Comparison of ENCODE assay signal across 1 cellular context in the genomic region with DNA sequence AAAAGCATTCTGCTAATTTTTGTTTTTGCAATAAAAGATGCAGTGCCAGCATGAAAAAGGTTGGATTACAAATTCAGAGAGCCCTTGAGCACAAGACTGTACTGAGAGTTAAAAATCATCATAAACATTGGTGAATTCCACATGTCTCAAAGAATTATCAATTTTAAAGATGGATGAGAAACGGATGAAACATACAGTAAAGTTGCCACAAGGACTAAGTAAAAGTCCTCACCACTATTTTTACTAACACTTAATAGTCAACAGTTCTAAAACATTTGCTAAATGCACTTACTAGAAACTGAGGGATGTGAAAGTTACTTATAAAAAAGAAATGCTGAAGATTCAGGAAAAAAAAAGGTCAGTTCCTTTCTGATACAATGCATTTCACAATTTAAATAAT.
TF ChIP-seq lines count a peak whose summit lies in the region.

No MANE protein-coding gene starts in this region.

TF ChIP-seq in GM12878, 131 proteins besides CTCF, POLR2A, EP300 and RAD21:
- TF ChIP-seq, protein P1, sequence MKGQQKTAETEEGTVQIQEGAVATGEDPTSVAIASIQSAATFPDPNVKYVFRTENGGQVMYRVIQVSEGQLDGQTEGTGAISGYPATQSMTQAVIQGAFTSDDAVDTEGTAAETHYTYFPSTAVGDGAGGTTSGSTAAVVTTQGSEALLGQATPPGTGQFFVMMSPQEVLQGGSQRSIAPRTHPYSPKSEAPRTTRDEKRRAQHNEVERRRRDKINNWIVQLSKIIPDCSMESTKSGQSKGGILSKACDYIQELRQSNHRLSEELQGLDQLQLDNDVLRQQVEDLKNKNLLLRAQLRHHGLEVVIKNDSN (IDR thresholded peaks at IDR 0.05; ENCODE audit: borderline replicate concordance, extremely low read length, insufficient read depth, low read depth, low read length): no peak
- no peak for TF ChIP-seq PML (IDR thresholded peaks at IDR 0.05; ENCODE audit: low read length)
- TF ChIP-seq SKIL (IDR thresholded peaks at IDR 0.05; ENCODE audit: low read depth, poor library complexity, severe bottlenecking): no peak
- TF ChIP-seq, protein P2, sequence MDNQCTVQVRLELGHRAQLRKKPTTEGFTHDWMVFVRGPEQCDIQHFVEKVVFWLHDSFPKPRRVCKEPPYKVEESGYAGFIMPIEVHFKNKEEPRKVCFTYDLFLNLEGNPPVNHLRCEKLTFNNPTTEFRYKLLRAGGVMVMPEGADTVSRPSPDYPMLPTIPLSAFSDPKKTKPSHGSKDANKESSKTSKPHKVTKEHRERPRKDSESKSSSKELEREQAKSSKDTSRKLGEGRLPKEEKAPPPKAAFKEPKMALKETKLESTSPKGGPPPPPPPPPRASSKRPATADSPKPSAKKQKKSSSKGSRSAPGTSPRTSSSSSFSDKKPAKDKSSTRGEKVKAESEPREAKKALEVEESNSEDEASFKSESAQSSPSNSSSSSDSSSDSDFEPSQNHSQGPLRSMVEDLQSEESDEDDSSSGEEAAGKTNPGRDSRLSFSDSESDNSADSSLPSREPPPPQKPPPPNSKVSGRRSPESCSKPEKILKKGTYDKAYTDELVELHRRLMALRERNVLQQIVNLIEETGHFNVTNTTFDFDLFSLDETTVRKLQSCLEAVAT (IDR thresholded peaks at IDR 0.05): no peak
- no peak for TF ChIP-seq POU2F2 (IDR thresholded peaks at IDR 0.05; ENCODE audit: borderline replicate concordance, low read depth, low read length)
- no peak for TF ChIP-seq TAF1 (IDR thresholded peaks at IDR 0.05; ENCODE audit: borderline replicate concordance, low read depth, low read length)
- TF ChIP-seq PAX5 (IDR thresholded peaks at IDR 0.05; ENCODE audit: borderline replicate concordance, low read depth, low read length): no peak
- no peak for TF ChIP-seq FOS (IDR thresholded peaks at IDR 0.05; ENCODE audit: borderline replicate concordance, extremely low read depth, insufficient read length)
- TF ChIP-seq KDM1A (IDR thresholded peaks at IDR 0.05; ENCODE audit: borderline replicate concordance): no peak
- TF ChIP-seq, protein P3, sequence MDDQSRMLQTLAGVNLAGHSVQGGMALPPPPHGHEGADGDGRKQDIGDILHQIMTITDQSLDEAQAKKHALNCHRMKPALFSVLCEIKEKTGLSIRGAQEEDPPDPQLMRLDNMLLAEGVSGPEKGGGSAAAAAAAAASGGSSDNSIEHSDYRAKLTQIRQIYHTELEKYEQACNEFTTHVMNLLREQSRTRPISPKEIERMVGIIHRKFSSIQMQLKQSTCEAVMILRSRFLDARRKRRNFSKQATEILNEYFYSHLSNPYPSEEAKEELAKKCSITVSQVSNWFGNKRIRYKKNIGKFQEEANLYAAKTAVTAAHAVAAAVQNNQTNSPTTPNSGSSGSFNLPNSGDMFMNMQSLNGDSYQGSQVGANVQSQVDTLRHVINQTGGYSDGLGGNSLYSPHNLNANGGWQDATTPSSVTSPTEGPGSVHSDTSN (IDR thresholded peaks at IDR 0.05; ENCODE audit: insufficient replicate concordance, low read depth, low read length): no peak
- peak; percentile 63 for TF ChIP-seq NFXL1 (IDR thresholded peaks at IDR 0.05; ENCODE audit: borderline replicate concordance)
- no peak for TF ChIP-seq YY1 (IDR thresholded peaks at IDR 0.05; ENCODE audit: low read depth, low read length)
- TF ChIP-seq RB1 (IDR thresholded peaks at IDR 0.05; ENCODE audit: borderline replicate concordance): peak; percentile 16; the same call in 1 of the 2 replicates
- TF ChIP-seq CEBPB (IDR thresholded peaks at IDR 0.05; ENCODE audit: borderline replicate concordance in 1 of 2, low read depth in 2 of 2, low read length in 2 of 2): no peak
- TF ChIP-seq SPI1 (IDR thresholded peaks at IDR 0.05; ENCODE audit: borderline replicate concordance, insufficient read depth, low read depth, low read length): no peak
